Comparison of ENCODE assay signal across 28 cellular contexts in the genomic region with DNA sequence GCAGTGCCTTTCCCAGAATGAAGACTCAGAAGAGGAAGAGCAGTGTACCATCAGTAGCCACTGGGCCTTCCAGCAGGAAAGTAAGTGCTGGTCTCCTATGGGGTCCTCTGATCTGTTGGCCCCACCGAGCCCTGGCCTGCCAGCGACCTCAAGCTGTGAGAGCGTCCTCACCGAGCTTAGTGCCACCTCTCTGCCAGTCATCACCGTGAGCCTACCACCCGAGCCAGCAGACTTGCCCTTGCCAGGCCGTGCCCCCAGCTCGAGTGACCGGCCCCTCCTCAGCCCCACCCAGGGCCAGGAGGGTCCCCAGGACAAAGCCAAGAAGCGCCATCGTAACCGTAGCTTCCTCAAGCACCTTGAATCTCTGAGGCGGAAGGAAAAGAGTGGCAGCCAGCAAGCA.
"Had no signal": no experiment of that assay in that cellular context is flagged by ENCODE, and none has a peak within 500 bp of the region (broad histone marks: within the 10 kb centered on the region; RNA-seq: fewer than 3 reads in every experiment).

No MANE protein-coding gene starts in this region.

- H3K4me1 ChIP-seq: adrenal gland, body of pancreas, esophagus squamous epithelium had no signal

- H3K36me3 Mint-ChIP-seq: activated naive CD4-positive, alpha-beta T cell treated with anti-CD3 and anti-CD28 coated beads, Interleukin-2, amount 50 U/mL, for 24 hours; activated naive CD8-positive, alpha-beta T cell treated with anti-CD3 and anti-CD28 coated beads for 36 hours had no signal

- H3K9me3 ChIP-seq: adrenal gland, body of pancreas, esophagus squamous epithelium had no signal

- DNase-seq: activated CD4-positive, alpha-beta T cell treated with anti-CD3 and anti-CD28 coated beads for 48 hours; activated CD4-positive, alpha-beta T cell treated with anti-CD3 and anti-CD28 coated beads, Interleukin-2, amount 50 U/mL, for 1 hour; activated CD4-positive, alpha-beta T cell treated with anti-CD3 and anti-CD28 coated beads, Interleukin-2, amount 50 U/mL, for 48 hours; activated CD8-positive, alpha-beta memory T cell treated with anti-CD3 and anti-CD28 coated beads for 24 hours; activated CD8-positive, alpha-beta T cell treated with anti-CD3 and anti-CD28 coated beads for 36 hours; activated effector memory CD4-positive, alpha-beta T cell treated with anti-CD3 and anti-CD28 coated beads, Interleukin-2, amount 50 U/mL, for 16 hours; activated naive CD4-positive, alpha-beta T cell treated with anti-CD3 and anti-CD28 coated beads for 36 hours; activated naive CD8-positive, alpha-beta T cell treated with anti-CD3 and anti-CD28 coated beads for 36 hours; activated naive CD8-positive, alpha-beta T cell treated with anti-CD3 and anti-CD28 coated beads, Interleukin-2, amount 50 U/mL, for 24 hours; activated T-cell treated with anti-CD3 and anti-CD28 coated beads, Interleukin-2, amount 50 U/mL, for 48 hours; amygdala; aorta; caudate nucleus; cortex of kidney; dermis blood vessel endothelial cell; effector CD4-positive, alpha-beta T cell; effector memory CD8-positive, alpha-beta T cell; esophagus squamous epithelium; foreskin melanocyte; T-helper 2 cell had no signal

- H3K27ac ChIP-seq: adrenal gland, body of pancreas, epithelial cell of prostate, esophagus squamous epithelium had no signal

- H3K4me3 ChIP-seq: adrenal gland, body of pancreas, esophagus squamous epithelium had no signal

- H3K27me3 ChIP-seq: adrenal gland, body of pancreas, esophagus squamous epithelium had no signal

- H3K27me3 Mint-ChIP-seq: activated CD8-positive, alpha-beta T cell treated with anti-CD3 and anti-CD28 coated beads for 36 hours; activated naive CD4-positive, alpha-beta T cell treated with anti-CD3 and anti-CD28 coated beads, Interleukin-2, amount 50 U/mL, for 24 hours; activated naive CD8-positive, alpha-beta T cell treated with anti-CD3 and anti-CD28 coated beads for 36 hours; activated naive CD8-positive, alpha-beta T cell treated with anti-CD3 and anti-CD28 coated beads, Interleukin-2, amount 50 U/mL, for 24 hours; effector memory CD8-positive, alpha-beta T cell had no signal

- H3K4me1 Mint-ChIP-seq: activated naive CD4-positive, alpha-beta T cell treated with anti-CD3 and anti-CD28 coated beads, Interleukin-2, amount 50 U/mL, for 24 hours; activated naive CD8-positive, alpha-beta T cell treated with anti-CD3 and anti-CD28 coated beads for 36 hours; activated naive CD8-positive, alpha-beta T cell treated with anti-CD3 and anti-CD28 coated beads, Interleukin-2, amount 50 U/mL, for 24 hours had no signal

- H3K4me3 Mint-ChIP-seq: activated CD8-positive, alpha-beta T cell treated with anti-CD3 and anti-CD28 coated beads for 36 hours; activated naive CD4-positive, alpha-beta T cell treated with anti-CD3 and anti-CD28 coated beads for 36 hours; activated naive CD4-positive, alpha-beta T cell treated with anti-CD3 and anti-CD28 coated beads, Interleukin-2, amount 50 U/mL, for 24 hours; activated naive CD8-positive, alpha-beta T cell treated with anti-CD3 and anti-CD28 coated beads for 36 hours; activated naive CD8-positive, alpha-beta T cell treated with anti-CD3 and anti-CD28 coated beads, Interleukin-2, amount 50 U/mL, for 24 hours; activated T-helper 1 cell treated with anti-CD3 and anti-CD28 coated beads, Interleukin-12 subunit alpha, Interleukin-12 subunit beta, Interleukin-2, Interleukin-4 antibody, amounts not matched to agents 30 ng/mL and 10 ng/mL and 1 ng/mL, durations not matched to agents 14 hours and 24 hours and 36 hours; effector memory CD8-positive, alpha-beta T cell had no signal

- H3K27ac Mint-ChIP-seq: activated CD8-positive, alpha-beta T cell treated with anti-CD3 and anti-CD28 coated beads for 36 hours; activated naive CD4-positive, alpha-beta T cell treated with anti-CD3 and anti-CD28 coated beads for 36 hours; activated naive CD4-positive, alpha-beta T cell treated with anti-CD3 and anti-CD28 coated beads, Interleukin-2, amount 50 U/mL, for 24 hours; activated naive CD8-positive, alpha-beta T cell treated with anti-CD3 and anti-CD28 coated beads for 36 hours; activated naive CD8-positive, alpha-beta T cell treated with anti-CD3 and anti-CD28 coated beads, Interleukin-2, amount 50 U/mL, for 24 hours; activated T-helper 1 cell treated with anti-CD3 and anti-CD28 coated beads, Interleukin-12 subunit alpha, Interleukin-12 subunit beta, Interleukin-2, Interleukin-4 antibody, amounts not matched to agents 30 ng/mL and 10 ng/mL and 1 ng/mL, durations not matched to agents 14 hours and 24 hours and 36 hours; activated T-helper 2 cell treated with anti-CD3 and anti-CD28 coated beads, Interferon-gamma antibody, Interleukin-2, Interleukin-4, amounts not matched to agents 10 μg/mL and 5 μg/mL and 100 μg/mL, durations not matched to agents 14 hours and 24 hours and 36 hours; effector memory CD8-positive, alpha-beta T cell had no signal

- FAIRE-seq: colon, endothelial cell of umbilical vein had no signal

- H3K9me3 Mint-ChIP-seq: activated CD8-positive, alpha-beta T cell treated with anti-CD3 and anti-CD28 coated beads for 36 hours; activated naive CD4-positive, alpha-beta T cell treated with anti-CD3 and anti-CD28 coated beads for 36 hours; activated naive CD4-positive, alpha-beta T cell treated with anti-CD3 and anti-CD28 coated beads, Interleukin-2, amount 50 U/mL, for 24 hours; activated naive CD8-positive, alpha-beta T cell treated with anti-CD3 and anti-CD28 coated beads for 36 hours; activated naive CD8-positive, alpha-beta T cell treated with anti-CD3 and anti-CD28 coated beads, Interleukin-2, amount 50 U/mL, for 24 hours; activated T-helper 1 cell treated with anti-CD3 and anti-CD28 coated beads, Interleukin-12 subunit alpha, Interleukin-12 subunit beta, Interleukin-2, Interleukin-4 antibody, amounts not matched to agents 30 ng/mL and 10 ng/mL and 1 ng/mL, durations not matched to agents 14 hours and 24 hours and 36 hours; activated T-helper 2 cell treated with anti-CD3 and anti-CD28 coated beads, Interferon-gamma antibody, Interleukin-2, Interleukin-4, amounts not matched to agents 10 μg/mL and 5 μg/mL and 100 μg/mL, durations not matched to agents 14 hours and 24 hours and 36 hours; effector memory CD8-positive, alpha-beta T cell had no signal
